In the genomic region with DNA sequence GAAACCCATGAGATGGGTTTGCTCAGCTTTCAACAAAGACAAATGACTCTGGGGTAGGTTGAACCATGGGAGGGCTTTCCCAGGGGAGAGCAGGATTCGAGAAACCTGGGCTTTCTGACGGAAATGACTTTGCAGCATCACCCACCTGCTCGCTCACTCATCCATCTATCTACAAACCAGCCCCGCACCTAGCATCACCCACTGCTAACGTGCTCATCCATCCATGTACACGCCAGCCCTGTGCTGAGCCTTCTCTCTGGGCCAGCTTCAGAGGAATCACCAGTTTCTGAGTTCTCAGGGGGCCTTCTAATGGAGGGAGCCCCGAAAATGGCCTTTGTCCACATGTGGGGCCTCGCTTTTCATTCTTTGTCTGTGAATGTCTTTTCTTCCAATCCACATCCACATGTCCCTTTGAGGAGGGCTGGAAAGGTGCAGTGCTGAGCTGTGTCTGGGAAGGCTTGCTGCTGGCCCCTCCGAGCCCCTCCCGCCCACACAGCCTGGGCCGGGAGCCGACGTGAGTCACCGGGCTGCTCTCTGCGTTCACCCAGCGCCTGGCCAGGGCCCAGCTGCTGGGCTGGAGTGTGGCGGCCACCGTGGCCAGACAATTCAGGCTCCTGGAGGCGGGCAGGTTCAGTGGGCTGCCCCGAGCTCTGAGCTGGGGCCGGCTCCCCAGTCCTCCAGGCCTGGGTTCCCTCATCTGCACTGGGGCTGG, we compare ENCODE assay signal across 8 cellular contexts. TPM values are rescaled to one million over a fixed set of nuclear protein-coding genes. Genes with fewer than 3 reads are reported as not detected.
DNase-seq lines count a peak whose midpoint lies in the region; ATAC-seq, FAIRE-seq and TF ChIP-seq lines count a peak whose summit lies in the region.

No MANE protein-coding gene starts in this region.

- peak overlapping the region; percentile 61 for H3K9ac ChIP-seq in skeletal muscle satellite cell (ENCODE audit: low read depth, low read length)
- H3K9ac ChIP-seq in Karpas-422 (ENCODE audit: low read length), result no peak overlapping the region

- H3K27ac ChIP-seq in Karpas-422 (ENCODE audit: low read length), result no peak overlapping the region

- no peak for ATAC-seq in GM18519 (IDR thresholded peaks at IDR 0.05; ENCODE audit: low FRiP score, unreplicated experiment)

- H3K27me3 ChIP-seq in skeletal muscle satellite cell (ENCODE audit: control insufficient read depth, insufficient read depth, low read length) (no peaks in the 10 kb centered on the region), Karpas-422 (ENCODE audit: low read length) (no peaks in the 10 kb centered on the region)

- H4K20me1 ChIP-seq in Karpas-422 (ENCODE audit: insufficient read depth, low read depth, low read length), result no peaks in the 10 kb centered on the region

- DNase-seq in H54 (ENCODE audit: insufficient read length, low spot score) (peak; percentile 84), astrocyte of the spinal cord (ENCODE audit: low read depth, low spot score) (peak; percentile 93), iPS-NIHi7 (ENCODE audit: extremely low spot score) (peak; percentile 88), SK-N-DZ (ENCODE audit: low spot score) (no peak), GDM1 (lab: John Stamatoyannopoulos, UW) (no peak), Karpas-422 (no peak)

- no peak for FAIRE-seq in H54 (lab: Jason Lieb, UNC)

- in situ Hi-C loops in astrocyte of the spinal cord (cut with HindIII; ENCODE audit: low sequenced_read_pairs), result no loop called here

- TF ChIP-seq POLR2A in H54 (IDR thresholded peaks at IDR 0.05; ENCODE audit: low read depth, low read length), result no peak

- H3K9me2 ChIP-seq in Karpas-422 (replicated peaks; ENCODE audit: insufficient read depth, low read length), result no peaks in the 10 kb centered on the region

- TF ChIP-seq CTCF in astrocyte of the spinal cord (IDR thresholded peaks at IDR 0.05; ENCODE audit: low read depth, low read length), result no peak

- H3K4me1 ChIP-seq in skeletal muscle satellite cell (ENCODE audit: control insufficient read depth, insufficient read depth, low read length) (peaks cover 63% of the 10 kb centered on the region), Karpas-422 (ENCODE audit: low read length) (peaks cover 7% of the 10 kb centered on the region; the same call in 1 of the 2 replicates)

- H3K4me3 ChIP-seq in astrocyte of the spinal cord (ENCODE audit: low read depth, low read length) (no peak overlapping the region), skeletal muscle satellite cell (ENCODE audit: low read length) (peak overlapping the region; percentile 44), Karpas-422 (ENCODE audit: low read length) (no peak overlapping the region)

- H3K4me2 ChIP-seq in skeletal muscle satellite cell (ENCODE audit: low read length) (peak overlapping the region; percentile 81), Karpas-422 (ENCODE audit: low read depth, low read length, poor library complexity, severe bottlenecking) (no peak overlapping the region)

- H3K9me3 ChIP-seq in skeletal muscle satellite cell (replicated peaks; ENCODE audit: low read length) (no peaks in the 10 kb centered on the region), Karpas-422 (ENCODE audit: low read length) (no peaks in the 10 kb centered on the region)

- H3K36me3 ChIP-seq in skeletal muscle satellite cell (ENCODE audit: insufficient read depth, low read length) (no peaks in the 10 kb centered on the region), Karpas-422 (ENCODE audit: insufficient read depth, low read length) (no peaks in the 10 kb centered on the region)

- H3K79me2 ChIP-seq in Karpas-422 (ENCODE audit: low read length), result no peaks in the 10 kb centered on the region

- no peak overlapping the region for H2AFZ ChIP-seq in Karpas-422 (ENCODE audit: low read length)

RNA-seq across cellular contexts. Expression of a gene that starts 14.7 kb away (rescaled TPM):
- total RNA-seq in skeletal muscle satellite cell (2012; rRNA removed), result 0.25 and 1.1 TPM in 2 replicates
- not detected in 2 replicates for polyA plus RNA-seq in SK-N-DZ (2014; cell fraction: cytosol; rRNA removed)
- not detected in 2 replicates for polyA plus RNA-seq in SK-N-DZ (2014; cell fraction: nucleus; rRNA removed)
- total RNA-seq in Karpas-422 (2014; rRNA removed; shearing (Covaris generic); ENCODE audit: low replicate concordance), result not detected in 2 replicates

Comparison
In these comparisons a context has a peak if more than half of its experiments do, and no peak if none do; other contexts are left out.
1. DNase-seq: peak in H54 (single experiment), astrocyte of the spinal cord (single experiment) and iPS-NIHi7 (single experiment); none in SK-N-DZ (single experiment), GDM1 (single experiment) and Karpas-422 (single experiment).